Comparison of ENCODE assay signal across 8 cellular contexts in genomic region chr9:99105152-99106043, GRCh38. TPM values are rescaled to one million over a fixed set of nuclear protein-coding genes. Genes with fewer than 3 reads are reported as not detected.
A peak's percentile ranks its signal among the peaks of the same experiment; 100 is the strongest.
DNase-seq lines count a peak whose midpoint lies in the region; TF ChIP-seq lines count a peak whose summit lies in the region.

No MANE protein-coding gene starts in this region.

- H3K4me3 ChIP-seq in HAP-1: peak overlapping the region; percentile 69
- H3K4me3 ChIP-seq in LNCaP clone FGC (ENCODE audit: low read depth, low read length): peak overlapping the region; percentile 59

- H3K36me3 ChIP-seq in HAP-1 (replicated peaks): no peaks in the 10 kb centered on the region

- H3K9me3 ChIP-seq in HAP-1: no peaks in the 10 kb centered on the region

- in situ Hi-C loops in HAP-1 (cut with MboI; ENCODE audit: low sequenced_read_pairs): no loop called here

- DNase-seq in NCI-H1417 (lab: John Stamatoyannopoulos, UW) (peak in 2 of 3 experiments; percentile 76 to 83), NCI-H1417 treated with DMSO at 0.1 percent for 48 hours (lab: John Stamatoyannopoulos, UW) (no peak), HAP-1 (ENCODE audit: low spot score in 2 of 2) (peak; percentile 21 to 67), LNCaP clone FGC (ENCODE audit: low read depth) (no peak), lung microvascular endothelial cell (ENCODE audit: low read depth in 2 of 2) (peak; percentile 70 to 81)
- DNase-seq in activated CD4-positive, alpha-beta T cell treated with anti-CD3 and anti-CD28 coated beads, Interleukin-2, amount 50 U/mL, for 1 hour: peak; percentile 7
- peak; percentile 20 for DNase-seq in effector CD4-positive, alpha-beta T cell
- peak; percentile 15 to 45 (median 25) for DNase-seq in stimulated activated naive CD4-positive, alpha-beta T cell (lab: John Stamatoyannopoulos, UW)

- TF ChIP-seq CTCF in LNCaP clone FGC (IDR thresholded peaks at IDR 0.05; ENCODE audit: control insufficient read depth, extremely low read depth, insufficient read depth): no peak

- no peaks in the 10 kb centered on the region for H3K27me3 ChIP-seq in HAP-1 (ENCODE audit: low read depth)

- H3K4me1 ChIP-seq in HAP-1: peaks cover 19% of the 10 kb centered on the region

RNA-seq across cellular contexts. Expression of gene TGFBR1, which starts 0.5 kb away (rescaled TPM):
- total RNA-seq in lung microvascular endothelial cell: 10.2 and 13.5 TPM in 2 replicates

Comparison
In these comparisons a context has a peak if more than half of its experiments do, and no peak if none do; other contexts are left out.
1. DNase-seq: peak in NCI-H1417 (2 of 3), HAP-1 (2 of 2), activated CD4-positive, alpha-beta T cell treated with anti-CD3 and anti-CD28 coated beads, Interleukin-2, amount 50 U/mL, for 1 hour (single experiment), effector CD4-positive, alpha-beta T cell (single experiment), lung microvascular endothelial cell (2 of 2) and stimulated activated naive CD4-positive, alpha-beta T cell (6 of 6); none in NCI-H1417 treated with DMSO at 0.1 percent for 48 hours (single experiment) and LNCaP clone FGC (single experiment).